Comparison of ENCODE assay signal across 2 cellular contexts in genomic region chr10:112821042-112821441, GRCh38.
TF ChIP-seq lines count a peak whose summit lies in the region.

No MANE protein-coding gene starts in this region.

TF ChIP-seq in H1, 55 proteins besides CTCF, POLR2A, EP300 and RAD21 (continued from another document):
- TF ChIP-seq HDAC6 (IDR thresholded peaks at IDR 0.05; ENCODE audit: low read depth, low read length) (no peak), KDM1A (IDR thresholded peaks at IDR 0.05; ENCODE audit: borderline replicate concordance, low read length) (no peak), ATF2 (IDR thresholded peaks at IDR 0.05; ENCODE audit: low read length) (no peak), YY1 (IDR thresholded peaks at IDR 0.05; ENCODE audit: low read depth, low read length) (no peak), BCL11A (IDR thresholded peaks at IDR 0.05; ENCODE audit: low read depth in 2 of 2, low read length in 2 of 2) (no peak), TBP (IDR thresholded peaks at IDR 0.05; ENCODE audit: low read depth, low read length) (no peak), JUND (IDR thresholded peaks at IDR 0.05; ENCODE audit: low read length) (no peak), TAF7 (optimal IDR thresholded peaks at IDR 0.05; ENCODE audit: borderline replicate concordance, low read depth, low read length) (no peak), SUZ12 (IDR thresholded peaks at IDR 0.05; ENCODE audit: low read length) (no peak), ZNF274 (IDR thresholded peaks at IDR 0.05; ENCODE audit: borderline replicate concordance, extremely low read depth, low read length) (no peak), ASH2L (IDR thresholded peaks at IDR 0.05; ENCODE audit: low read length) (no peak), RNF2 (IDR thresholded peaks at IDR 0.05; ENCODE audit: borderline replicate concordance, low read depth, low read length, missing control alignments, poor library complexity, severe bottlenecking) (no peak), CHD1 (IDR thresholded peaks at IDR 0.05; ENCODE audit: low read depth, low read length) (no peak)

TF ChIP-seq in liver, 16 proteins besides CTCF, POLR2A, EP300 and RAD21 (continued from another document):
- TF ChIP-seq YY1 (IDR thresholded peaks at IDR 0.05) (no peak), NR2F2 (IDR thresholded peaks at IDR 0.05) (no peak), GABPA (IDR thresholded peaks at IDR 0.05 in 1 of 2, conservative IDR thresholded peaks at IDR 0.05 in 1 of 2) (no peak), HNF4G (IDR thresholded peaks at IDR 0.05) (no peak), SP1 (IDR thresholded peaks at IDR 0.05) (no peak), RXRA (IDR thresholded peaks at IDR 0.05) (peak in 1 of 2 donors; percentile 43), ATF3 (IDR thresholded peaks at IDR 0.05) (no peak), JUND (IDR thresholded peaks at IDR 0.05) (no peak), TAF1 (conservative IDR thresholded peaks at IDR 0.05) (no peak), HNF4A (conservative IDR thresholded peaks at IDR 0.05) (peak in 1 of 2 donors; percentile 27), FOXA1 (IDR thresholded peaks at IDR 0.05) (no peak), FOXA2 (IDR thresholded peaks at IDR 0.05) (no peak), EGR1 (IDR thresholded peaks at IDR 0.05; ENCODE audit: low read depth in 2 of 2) (peak in 1 of 2 donors; percentile 30), MAX (IDR thresholded peaks at IDR 0.05) (no peak), REST (IDR thresholded peaks at IDR 0.05) (no peak)
